10 cellular contexts compared by ENCODE assay signal in the genomic region with DNA sequence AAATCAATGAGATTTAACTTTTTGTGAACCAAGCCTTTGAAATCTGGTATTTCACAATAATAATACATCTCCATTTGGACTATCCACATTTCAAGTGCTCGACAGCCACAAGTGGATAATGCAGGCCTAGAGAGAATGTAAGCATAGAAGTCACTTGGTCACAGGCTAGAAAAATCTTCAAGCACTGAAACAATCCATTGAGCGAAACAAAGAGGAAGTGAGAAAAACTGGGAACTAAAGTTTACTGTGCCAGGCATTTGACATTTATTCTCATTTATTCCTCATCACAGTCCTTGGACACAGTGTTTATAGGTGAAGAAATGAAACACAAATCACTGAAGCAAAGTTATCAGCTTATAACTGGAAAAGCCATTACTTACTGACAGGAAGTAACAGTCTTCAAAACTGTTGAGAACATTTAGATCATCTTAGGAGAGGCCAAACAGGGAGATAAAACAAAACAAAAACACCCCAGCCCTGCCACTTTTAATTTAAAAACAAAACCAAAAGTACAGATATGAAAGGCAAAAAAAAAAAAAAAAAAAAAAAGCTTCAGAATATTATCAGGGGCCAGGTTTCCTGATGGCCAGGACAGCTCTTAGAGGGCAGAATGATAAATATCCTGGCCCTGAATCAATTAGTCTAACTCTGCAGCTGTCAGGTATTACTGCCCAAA. TPM values are rescaled to one million over a fixed set of nuclear protein-coding genes. Genes with fewer than 3 reads are reported as not detected.
DNase-seq lines count a peak whose midpoint lies in the region; ATAC-seq and TF ChIP-seq lines count a peak whose summit lies in the region.
"Had no signal": no experiment of that assay in that cellular context is flagged by ENCODE, and none has a peak within 500 bp of the region (broad histone marks: within the 10 kb centered on the region; RNA-seq: fewer than 3 reads in every experiment).

No MANE protein-coding gene starts in this region.

- H3K36me3 ChIP-seq in sigmoid colon (peaks cover 0 to 55% (median 13%) of the 10 kb centered on the region in 4 donors), GM23248 (ENCODE audit: low read depth) (no peaks in the 10 kb centered on the region)

- no peaks in the 10 kb centered on the region for H3K9me3 ChIP-seq in sigmoid colon
- no peaks in the 10 kb centered on the region for H3K9me3 ChIP-seq in GM23248 (ENCODE audit: low read depth)
- H3K9me3 ChIP-seq: stomach had no signal

- no peak overlapping the region for H3K4me2 ChIP-seq in GM23248 (ENCODE audit: unreplicated experiment)

- H3K4me1 ChIP-seq in sigmoid colon = peaks cover 0 to 13% (median 4%) of the 10 kb centered on the region in 4 donors
- peaks cover 5% of the 10 kb centered on the region for H3K4me1 ChIP-seq in GM23248 (ENCODE audit: insufficient read depth)

- no peak overlapping the region for H3K4me3 ChIP-seq in sigmoid colon
- H3K4me3 ChIP-seq in GM23248 = no peak overlapping the region
- H3K4me3 ChIP-seq: stomach had no signal

- 64 to 89% methylated on average over 2 of the region's 2 CpGs for WGBS in sigmoid colon, 2 donors
- 96% methylated on average over 2 of the region's 2 CpGs for WGBS in GM23248 (ENCODE audit: low coverage in 1 of 2, low lambda C conversion rate in 2 of 2, missing lambda C conversion rate in 2 of 2), 2 experiments

- no peak overlapping the region for H3K4me3 Mint-ChIP-seq in activated CD8-positive, alpha-beta T cell treated with anti-CD3 and anti-CD28 coated beads, Interleukin-2, amount 10 ng/mL, durations not matched to agents 7 days and 5 days
- H3K4me3 Mint-ChIP-seq: neural crest cell had no signal

- H3K9ac ChIP-seq in GM23248 = no peak overlapping the region

- H3K27ac Mint-ChIP-seq in activated CD8-positive, alpha-beta T cell treated with anti-CD3 and anti-CD28 coated beads, Interleukin-2, amount 10 ng/mL, durations not matched to agents 7 days and 5 days = peak overlapping the region; percentile 78

- peak overlapping the region in 3 of 4 donors; percentile 15 to 41 (median 21) for H3K27ac ChIP-seq in sigmoid colon
- H3K27ac ChIP-seq in GM23248 = no peak overlapping the region

- no peak overlapping the region for H2AFZ ChIP-seq in GM23248

- intact Hi-C loops in sigmoid colon (cut with DNase I) = no loop called here

- H3K36me3 Mint-ChIP-seq in activated CD8-positive, alpha-beta T cell treated with anti-CD3 and anti-CD28 coated beads, Interleukin-2, amount 10 ng/mL, durations not matched to agents 7 days and 5 days (ENCODE audit: low read depth) = peaks cover 17% of the 10 kb centered on the region

- no peaks in the 10 kb centered on the region for H4K20me1 ChIP-seq in GM23248 (ENCODE audit: insufficient read depth)

- in situ Hi-C loops in GM23248 (cut with MboI) = no loop called here

- no peaks in the 10 kb centered on the region for H3K79me2 ChIP-seq in GM23248 (ENCODE audit: insufficient read depth)

- H3K27me3 ChIP-seq in sigmoid colon = no peaks in the 10 kb centered on the region
- no peaks in the 10 kb centered on the region for H3K27me3 ChIP-seq in GM23248 (replicated peaks; ENCODE audit: insufficient read depth)
- H3K27me3 ChIP-seq: stomach had no signal

- no peak for TF ChIP-seq CTCF in sigmoid colon (IDR thresholded peaks at IDR 0.05)

- H3K9me2 ChIP-seq in GM23248 (ENCODE audit: insufficient read depth) = no peaks in the 10 kb centered on the region

- POLR2A ChIA-PET in activated CD8-positive, alpha-beta T cell treated with anti-CD3 and anti-CD28 coated beads, Interleukin-2, amount 10 ng/mL, durations not matched to agents 7 days and 5 days (lab: Charles Lee) = no interaction called here

- ATAC-seq in HG03060 (IDR thresholded peaks at IDR 0.05; ENCODE audit: low read depth, unreplicated experiment) (peak; percentile 53), HG02759 (IDR thresholded peaks at IDR 0.05; ENCODE audit: unreplicated experiment) (no peak)
- peak; percentile 61 for ATAC-seq in activated CD8-positive, alpha-beta T cell treated with anti-CD3 and anti-CD28 coated beads, Interleukin-2, amount 10 ng/mL, durations not matched to agents 7 days and 5 days

- peaks cover 15% of the 10 kb centered on the region for H3K4me1 Mint-ChIP-seq in activated CD8-positive, alpha-beta T cell treated with anti-CD3 and anti-CD28 coated beads, Interleukin-2, amount 10 ng/mL, durations not matched to agents 7 days and 5 days (ENCODE audit: low read depth)

- no peaks in the 10 kb centered on the region for H3K27me3 Mint-ChIP-seq in activated CD8-positive, alpha-beta T cell treated with anti-CD3 and anti-CD28 coated beads, Interleukin-2, amount 10 ng/mL, durations not matched to agents 7 days and 5 days (ENCODE audit: low read depth)

- no peaks in the 10 kb centered on the region for H3K9me3 Mint-ChIP-seq in activated CD8-positive, alpha-beta T cell treated with anti-CD3 and anti-CD28 coated beads, Interleukin-2, amount 10 ng/mL, durations not matched to agents 7 days and 5 days (ENCODE audit: insufficient read depth)
- H3K9me3 Mint-ChIP-seq: neural crest cell had no signal

- no peak for TF ChIP-seq POLR2A in sigmoid colon (IDR thresholded peaks at IDR 0.05)

- DNase-seq in NCI-H524 (lab: John Stamatoyannopoulos, UW) (peak; percentile 16 to 42), NCI-H524 treated with DMSO at 0.1 percent for 48 hours (lab: John Stamatoyannopoulos, UW) (no peak), sigmoid colon (no peak), GM23248 (no peak)
- no peak for DNase-seq in activated CD8-positive, alpha-beta T cell treated with anti-CD3 and anti-CD28 coated beads, Interleukin-2, amount 10 ng/mL, durations not matched to agents 7 days and 5 days
- no peak for DNase-seq in activated CD4-positive, CD25-positive, alpha-beta regulatory T cell (lab: John Stamatoyannopoulos, UW)
- DNase-seq: stomach had no signal

- CTCF ChIA-PET in activated CD8-positive, alpha-beta T cell treated with anti-CD3 and anti-CD28 coated beads, Interleukin-2, amount 10 ng/mL, durations not matched to agents 7 days and 5 days (lab: Charles Lee) = interaction anchor here (0.6 kb wide), 1 partner anchor 268 kb away, joined by 3 read pairs; no protein-coding TSS in a partner anchor

- H3F3A ChIP-seq in GM23248 (ENCODE audit: insufficient read depth) = no peaks in the 10 kb centered on the region

- TF ChIP-seq EP300 in sigmoid colon (IDR thresholded peaks at IDR 0.05) = no peak

RNA-seq across cellular contexts. Expression of a gene that starts 29.2 kb away (rescaled TPM):
- total RNA-seq in activated CD8-positive, alpha-beta T cell treated with anti-CD3 and anti-CD28 coated beads, Interleukin-2, amount 10 ng/mL, durations not matched to agents 7 days and 5 days = 10 to 100 TPM; 22.1 to 23.2 TPM
- total RNA-seq in sigmoid colon = 10 to 100 TPM; 65.3 to 73.0 (median 70.5) TPM
- polyA plus RNA-seq in sigmoid colon (10 to 100 TPM in 2 of 3 donors, 1 to 10 TPM in 1; 4.2 to 32.6 (median 18.0) TPM), GM23248 (2016; fragmentation: Nextera tagmentation; extraction: Ambion mirVana) (75.5 and 76.6 TPM in 2 replicates)
- total RNA-seq in GM23248 (2014; rRNA removed; shearing (Covaris generic)) = 121 and 129 TPM in 2 replicates

Comparison
In these comparisons a context has a peak if more than half of its experiments do, and no peak if none do; other contexts are left out.
1. DNase-seq: peak in NCI-H524 (2 of 2); none in NCI-H524 treated with DMSO at 0.1 percent for 48 hours (single experiment), activated CD8-positive, alpha-beta T cell treated with anti-CD3 and anti-CD28 coated beads, Interleukin-2, amount 10 ng/mL, durations not matched to agents 7 days and 5 days (single experiment), sigmoid colon (single experiment), activated CD4-positive, CD25-positive, alpha-beta regulatory T cell (0 of 4) and GM23248 (single experiment).